Comparison of ENCODE assay signal across 18 cellular contexts in the genomic region with DNA sequence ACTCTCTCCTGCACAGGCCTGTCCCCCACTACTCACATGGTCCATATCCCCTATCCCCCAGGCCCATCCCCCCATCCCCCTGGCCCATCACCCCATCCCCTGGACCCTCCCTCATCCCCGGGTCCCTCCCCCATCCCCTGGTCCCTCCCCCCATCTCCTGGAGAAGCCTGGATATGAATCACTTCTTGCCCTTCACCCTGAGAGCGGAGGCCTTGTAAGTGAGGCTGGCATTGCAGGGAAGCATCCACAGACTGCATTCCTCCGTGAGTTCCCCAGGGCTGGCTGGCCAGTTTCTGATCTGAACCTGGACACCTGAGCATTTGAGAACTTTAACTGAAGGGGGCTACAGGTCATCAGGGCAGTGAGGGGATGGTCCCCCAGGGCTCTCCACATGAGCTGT.
"Had no signal": no experiment of that assay in that cellular context is flagged by ENCODE, and none has a peak within 500 bp of the region (broad histone marks: within the 10 kb centered on the region; RNA-seq: fewer than 3 reads in every experiment).

No MANE protein-coding gene starts in this region.

- H3K4me3 ChIP-seq: Peyer's patch had no signal

- DNase-seq: activated CD4-positive, alpha-beta T cell treated with anti-CD3 and anti-CD28 coated beads for 4 hours; activated CD8-positive, alpha-beta memory T cell treated with anti-CD3 and anti-CD28 coated beads, Interleukin-2, amount 50 U/mL, for 4 hours; activated CD8-positive, alpha-beta T cell treated with anti-CD3 and anti-CD28 coated beads for 36 hours; activated gamma-delta T cell treated with Interleukin-2 at 50 U/mL for 16 hours; activated naive CD4-positive, alpha-beta T cell treated with anti-CD3 and anti-CD28 coated beads, Interleukin-2, amount 10 ng/mL, durations not matched to agents 7 days and 5 days; activated naive CD8-positive, alpha-beta T cell treated with anti-CD3 and anti-CD28 coated beads for 36 hours; activated T-cell treated with anti-CD3 and anti-CD28 coated beads, Interleukin-2, amount 50 U/mL, for 72 hours; anterior cingulate cortex; Karpas-422; MM.1S; NCI-H1105; NCI-H1436; NCI-H1694 treated with DMSO at 0.1 percent for 48 hours; NCI-H2029 treated with DMSO at 0.1 percent for 48 hours; NCI-H524; SHP77 treated with DMSO at 0.1 percent for 48 hours had no signal

- H3K9me3 ChIP-seq: Peyer's patch had no signal

- H3K27me3 ChIP-seq: Peyer's patch had no signal

- H3K36me3 ChIP-seq: Peyer's patch had no signal

- H3K27ac ChIP-seq: Peyer's patch had no signal

- H3K4me1 ChIP-seq: Peyer's patch had no signal

- ATAC-seq: activated CD4-positive, CD25-positive, alpha-beta regulatory T cell treated with anti-CD3 and anti-CD28 coated beads, Interleukin-2, amount 50 U/mL, for 24 hours; activated CD8-positive, alpha-beta T cell treated with anti-CD3 and anti-CD28 coated beads for 36 hours; activated T-cell treated with anti-CD3 and anti-CD28 coated beads, Interleukin-2, amount 50 U/mL, for 72 hours had no signal
